Comparison of ENCODE assay signal across 23 cellular contexts in genomic region chr3:184912166-184912565, GRCh38.
DNase-seq lines count a peak whose midpoint lies in the region; TF ChIP-seq lines count a peak whose summit lies in the region.
"Had no signal": no experiment of that assay in that cellular context is flagged by ENCODE, and none has a peak within 500 bp of the region (broad histone marks: within the 10 kb centered on the region; RNA-seq: fewer than 3 reads in every experiment).

No MANE protein-coding gene starts in this region.

- no peak overlapping the region for H3K4me2 ChIP-seq in mesenchymal stem cell (ENCODE audit: low read length, poor library complexity, severe bottlenecking)
- H3K4me2 ChIP-seq: SK-N-SH had no signal

- CTCF ChIA-PET in RWPE1 (lab: Yijun Ruan, JAX): no interaction called here

- H2BK15ac ChIP-seq in mesenchymal stem cell (ENCODE audit: low read depth, poor library complexity, severe bottlenecking): no peak overlapping the region

- WGBS in mesenchymal stem cell: 77% methylated on average over 7 of the region's 7 CpGs

- no peaks in the 10 kb centered on the region for H3K27me3 Mint-ChIP-seq in type B pancreatic cell
- H3K27me3 Mint-ChIP-seq: B cell had no signal

- no peak overlapping the region for H4K8ac ChIP-seq in mesenchymal stem cell (ENCODE audit: low read length)

- H2AK5ac ChIP-seq in mesenchymal stem cell (ENCODE audit: low read length, severe bottlenecking): no peak overlapping the region

- peaks cover 21% of the 10 kb centered on the region for H3K36me3 Mint-ChIP-seq in type B pancreatic cell

- no peak overlapping the region for H4K91ac ChIP-seq in mesenchymal stem cell (ENCODE audit: low read length)

- POLR2A ChIA-PET in RWPE1 (lab: Yijun Ruan, JAX; ENCODE audit: low non-redundant PET): no interaction called here

- H3K14ac ChIP-seq in mesenchymal stem cell (ENCODE audit: low read length in 2 of 2): no peak overlapping the region

- no peak overlapping the region for H3K4me3 Mint-ChIP-seq in type B pancreatic cell
- H3K4me3 Mint-ChIP-seq: B cell; CD8-positive, alpha-beta T cell had no signal

- no peaks in the 10 kb centered on the region for H3K9me3 Mint-ChIP-seq in type B pancreatic cell
- H3K9me3 Mint-ChIP-seq: CD8-positive, alpha-beta T cell had no signal

- peak overlapping the region; percentile 12 for H3K27ac Mint-ChIP-seq in type B pancreatic cell
- H3K27ac Mint-ChIP-seq: B cell; CD8-positive, alpha-beta T cell had no signal

- H3K36me3 ChIP-seq in NT2/D1 (ENCODE audit: insufficient read depth, insufficient read length, low read length) (peaks cover 6% of the 10 kb centered on the region), iPS-20b (ENCODE audit: insufficient read depth, low read depth, low read length) (no peaks in the 10 kb centered on the region), mesenchymal stem cell (ENCODE audit: control insufficient read depth in 1 of 2, insufficient read depth in 2 of 2, low read depth in 1 of 2, low read length in 2 of 2) (peaks cover 9 to 52% of the 10 kb centered on the region in 2 experiments)

- H3K18ac ChIP-seq in mesenchymal stem cell (ENCODE audit: low read depth in 1 of 2, low read length in 2 of 2): no peak overlapping the region

- H3K27me3 ChIP-seq in NT2/D1 (ENCODE audit: insufficient read depth, insufficient read length): no peaks in the 10 kb centered on the region
- no peaks in the 10 kb centered on the region for H3K27me3 ChIP-seq in iPS-20b (ENCODE audit: insufficient read depth, low read length)
- H3K27me3 ChIP-seq in mesenchymal stem cell (ENCODE audit: control insufficient read depth in 1 of 2, insufficient read depth in 1 of 2, low read length in 2 of 2): no peaks in the 10 kb centered on the region
- H3K27me3 ChIP-seq: MG63, Peyer's patch had no signal

- H3K4me1 Mint-ChIP-seq in type B pancreatic cell (ENCODE audit: unreplicated experiment): peaks cover 16% of the 10 kb centered on the region
- H3K4me1 Mint-ChIP-seq: B cell had no signal

- H3K4me3 ChIP-seq in NT2/D1 (ENCODE audit: insufficient read length, low read depth) (no peak overlapping the region), fibroblast of villous mesenchyme (ENCODE audit: low read depth, low read length) (no peak overlapping the region), iPS-20b (ENCODE audit: low read length) (peak overlapping the region; percentile 55; the same call in 1 of the 2 replicates), mesenchymal stem cell (ENCODE audit: insufficient read depth in 1 of 2, low read depth in 1 of 2, low read length in 2 of 2) (no peak overlapping the region)
- H3K4me3 ChIP-seq: GM12878, MG63, Peyer's patch had no signal

- no peaks in the 10 kb centered on the region; the same call in 1 of the 2 replicates for H3K9me3 ChIP-seq in NT2/D1 (ENCODE audit: insufficient read depth, low read length)
- no peaks in the 10 kb centered on the region for H3K9me3 ChIP-seq in iPS-20b (ENCODE audit: insufficient read depth, low read depth, low read length)
- no peaks in the 10 kb centered on the region for H3K9me3 ChIP-seq in mesenchymal stem cell (ENCODE audit: control insufficient read depth, low read length)
- H3K9me3 ChIP-seq: MG63, Peyer's patch, SK-N-SH had no signal

- no peak overlapping the region for H2BK12ac ChIP-seq in mesenchymal stem cell (ENCODE audit: low read length in 2 of 2)

- H3K79me1 ChIP-seq in mesenchymal stem cell (replicated peaks; ENCODE audit: low read length, poor library complexity, severe bottlenecking): no peaks in the 10 kb centered on the region

- H3K23ac ChIP-seq in mesenchymal stem cell (ENCODE audit: low read length in 2 of 2): no peak overlapping the region

- H3K4me1 ChIP-seq in NT2/D1 (ENCODE audit: insufficient read depth, insufficient read length) (peaks cover 14% of the 10 kb centered on the region), iPS-20b (ENCODE audit: insufficient read depth, low read length) (peaks cover 58% of the 10 kb centered on the region), mesenchymal stem cell (ENCODE audit: control insufficient read depth, insufficient read depth, low read depth, low read length) (no peaks in the 10 kb centered on the region)

- H2BK120ac ChIP-seq in mesenchymal stem cell (ENCODE audit: low read depth, low read length): no peak overlapping the region

- H3K4ac ChIP-seq in mesenchymal stem cell (ENCODE audit: low read depth in 1 of 2, low read length in 2 of 2): no peak overlapping the region

- peak overlapping the region; percentile 39 for H3K9ac ChIP-seq in NT2/D1 (ENCODE audit: insufficient read length, low read depth)
- H3K9ac ChIP-seq in iPS-20b (ENCODE audit: low read depth, low read length): peak overlapping the region; percentile 60; the same call in 1 of the 2 replicates
- no peak overlapping the region for H3K9ac ChIP-seq in mesenchymal stem cell (ENCODE audit: low read length)
- H3K9ac ChIP-seq: SK-N-SH had no signal

- H2BK5ac ChIP-seq in mesenchymal stem cell (ENCODE audit: low read depth, low read length, poor library complexity, severe bottlenecking): no peak overlapping the region

- TF ChIP-seq CTCF in fibroblast of villous mesenchyme (IDR thresholded peaks at IDR 0.05; ENCODE audit: insufficient read depth, low read depth, low read length): no peak
- TF ChIP-seq CTCF in type B pancreatic cell (conservative IDR thresholded peaks at IDR 0.05): no peak
- TF ChIP-seq CTCF in RWPE1 (conservative IDR thresholded peaks at IDR 0.05; ENCODE audit: low read depth): no peak

- H3K27ac ChIP-seq in iPS-20b (ENCODE audit: low read length): peak overlapping the region; percentile 93
- H3K27ac ChIP-seq in RWPE1: no peak overlapping the region
- no peak overlapping the region for H3K27ac ChIP-seq in mesenchymal stem cell (ENCODE audit: low read length, poor library complexity, severe bottlenecking)
- H3K27ac ChIP-seq: C4-2B had no signal

- no peak overlapping the region for H2AFZ ChIP-seq in mesenchymal stem cell (ENCODE audit: low read depth, low read length)

- DNase-seq in NT2/D1 (ENCODE audit: low read depth, low spot score): no peak
- DNase-seq in fibroblast of villous mesenchyme (ENCODE audit: low read depth): peak; percentile 5
- no peak for DNase-seq in type B pancreatic cell (ENCODE audit: extremely low spot score, unreplicated experiment)
- DNase-seq in cerebellar nuclear complex (lab: John Stamatoyannopoulos, UW): no peak
- DNase-seq in RWPE1 (ENCODE audit: low spot score): no peak
- no peak for DNase-seq in mesenchymal stem cell
- no peak for DNase-seq in dedifferentiated amniotic fluid mesenchymal stem cell (ENCODE audit: extremely low spot score)
- DNase-seq: CD8-positive, alpha-beta T cell; DMS 273 treated with DMSO at 0.1 percent for 48 hours; EL; GDM1; KG1; MG63; NCI-H1105 treated with DMSO at 0.1 percent for 48 hours; NCI-H2029; NCI-H446 treated with DMSO at 0.1 percent for 48 hours; NCI-H526; Peyer's patch; SK-N-SH had no signal
